Comparison of ENCODE assay signal across 22 cellular contexts in the genomic region with DNA sequence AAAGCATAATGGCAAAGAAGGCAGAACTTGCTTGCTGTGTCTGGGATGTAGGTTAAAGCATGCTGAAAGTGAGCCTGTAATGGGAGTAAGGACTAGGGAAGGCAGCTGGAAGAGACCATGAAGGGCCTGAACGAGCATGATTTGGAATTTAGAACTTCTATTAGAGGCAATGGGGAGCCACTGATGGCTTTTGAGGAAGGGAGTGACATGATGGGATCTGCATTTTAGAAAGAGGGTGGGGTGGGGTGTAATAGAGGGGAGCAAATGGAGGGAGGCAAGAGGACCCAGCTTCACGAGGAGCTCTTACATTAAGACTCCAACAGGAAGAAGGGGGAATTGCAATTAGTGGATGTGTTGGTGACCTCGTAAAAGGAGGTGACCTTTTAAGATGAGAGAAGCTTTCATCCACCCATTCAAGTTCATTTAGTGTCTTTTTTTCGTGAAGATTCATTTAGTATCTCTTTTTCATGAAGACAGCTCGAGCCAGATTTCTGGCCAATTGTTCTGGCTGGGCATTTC. TPM values are rescaled to one million over a fixed set of nuclear protein-coding genes. Genes with fewer than 3 reads are reported as not detected.
"Had no signal": no experiment of that assay in that cellular context is flagged by ENCODE, and none has a peak within 500 bp of the region (broad histone marks: within the 10 kb centered on the region; RNA-seq: fewer than 3 reads in every experiment).

No MANE protein-coding gene starts in this region.

- H3K9me3 Mint-ChIP-seq: activated CD4-positive, alpha-beta memory T cell treated with anti-CD3 and anti-CD28 coated beads, Interleukin-2, amount 10 ng/mL, durations not matched to agents 7 days and 5 days; naive thymus-derived CD8-positive, alpha-beta T cell; stimulated activated naive CD8-positive, alpha-beta T cell treated with anti-CD3 and anti-CD28 coated beads, Interleukin-15, amount 100 ng/mL, for 72 hours had no signal

- H3K27ac ChIP-seq: esophagus squamous epithelium, prostate gland, skin epidermis, suprapubic skin, transverse colon, uterus had no signal

- H3K9me3 ChIP-seq: esophagus squamous epithelium, prostate gland, suprapubic skin, transverse colon, uterus had no signal

- H3K27me3 ChIP-seq: transverse colon, uterus had no signal

- H3K27me3 Mint-ChIP-seq: activated CD4-positive, alpha-beta memory T cell treated with anti-CD3 and anti-CD28 coated beads, Interleukin-2, amount 10 ng/mL, durations not matched to agents 7 days and 5 days; activated CD8-positive, alpha-beta memory T cell treated with anti-CD3 and anti-CD28 coated beads, Interleukin-2, amount 10 ng/mL, durations not matched to agents 7 days and 5 days; stimulated activated naive CD8-positive, alpha-beta T cell treated with anti-CD3 and anti-CD28 coated beads, Interleukin-15, amount 100 ng/mL, for 72 hours had no signal

- H3K4me3 ChIP-seq: esophagus squamous epithelium, prostate gland, skin epidermis, suprapubic skin, transverse colon, uterus had no signal

- H3K27ac Mint-ChIP-seq: activated CD4-positive, alpha-beta memory T cell treated with anti-CD3 and anti-CD28 coated beads, Interleukin-2, amount 10 ng/mL, durations not matched to agents 7 days and 5 days; activated CD8-positive, alpha-beta memory T cell treated with anti-CD3 and anti-CD28 coated beads, Interleukin-2, amount 10 ng/mL, durations not matched to agents 7 days and 5 days; activated naive CD8-positive, alpha-beta T cell; stimulated activated naive CD8-positive, alpha-beta T cell treated with anti-CD3 and anti-CD28 coated beads, Interleukin-15, amount 100 ng/mL, for 72 hours had no signal

- DNase-seq: activated CD4-positive, alpha-beta memory T cell treated with anti-CD3 and anti-CD28 coated beads, Interleukin-2, amount 10 ng/mL, durations not matched to agents 7 days and 5 days; activated CD4-positive, alpha-beta T cell treated with anti-CD3 and anti-CD28 coated beads for 48 hours; activated CD4-positive, CD25-positive, alpha-beta regulatory T cell; activated CD8-positive, alpha-beta memory T cell treated with anti-CD3 and anti-CD28 coated beads, Interleukin-2, amount 10 ng/mL, durations not matched to agents 7 days and 5 days; amniotic stem cell; dermis blood vessel endothelial cell; effector memory CD4-positive, alpha-beta T cell; esophagus squamous epithelium; mesenchymal stem cell; naive thymus-derived CD8-positive, alpha-beta T cell; stimulated activated CD4-positive, alpha-beta T cell treated with anti-CD3 and anti-CD28 coated beads, Interleukin-15, amount 100 ng/mL, for 24 hours; stimulated activated CD4-positive, alpha-beta T cell treated with anti-CD3 and anti-CD28 coated beads, Interleukin-4, amount 100 ng/mL, for 1 hour; stimulated activated naive CD8-positive, alpha-beta T cell treated with anti-CD3 and anti-CD28 coated beads, Interleukin-15, amount 100 ng/mL, for 72 hours; transverse colon; uterus had no signal

- FAIRE-seq: endothelial cell of umbilical vein had no signal

- H3K36me3 ChIP-seq: esophagus squamous epithelium, prostate gland, suprapubic skin, transverse colon, uterus had no signal

- H3K4me3 Mint-ChIP-seq: activated CD4-positive, alpha-beta memory T cell treated with anti-CD3 and anti-CD28 coated beads, Interleukin-2, amount 10 ng/mL, durations not matched to agents 7 days and 5 days; activated CD8-positive, alpha-beta memory T cell treated with anti-CD3 and anti-CD28 coated beads, Interleukin-2, amount 10 ng/mL, durations not matched to agents 7 days and 5 days; activated naive CD8-positive, alpha-beta T cell; naive thymus-derived CD8-positive, alpha-beta T cell; stimulated activated naive CD8-positive, alpha-beta T cell treated with anti-CD3 and anti-CD28 coated beads, Interleukin-15, amount 100 ng/mL, for 72 hours had no signal

- H3K4me1 Mint-ChIP-seq: activated CD4-positive, alpha-beta memory T cell treated with anti-CD3 and anti-CD28 coated beads, Interleukin-2, amount 10 ng/mL, durations not matched to agents 7 days and 5 days; activated CD8-positive, alpha-beta memory T cell treated with anti-CD3 and anti-CD28 coated beads, Interleukin-2, amount 10 ng/mL, durations not matched to agents 7 days and 5 days; naive thymus-derived CD8-positive, alpha-beta T cell; stimulated activated naive CD8-positive, alpha-beta T cell treated with anti-CD3 and anti-CD28 coated beads, Interleukin-15, amount 100 ng/mL, for 72 hours had no signal

- H3K4me1 ChIP-seq: prostate gland, suprapubic skin, uterus had no signal

- ATAC-seq: activated CD8-positive, alpha-beta memory T cell treated with anti-CD3 and anti-CD28 coated beads, Interleukin-2, amount 10 ng/mL, durations not matched to agents 7 days and 5 days; naive thymus-derived CD8-positive, alpha-beta T cell; right cardiac atrium; stimulated activated naive CD8-positive, alpha-beta T cell treated with anti-CD3 and anti-CD28 coated beads, Interleukin-15, amount 100 ng/mL, for 72 hours had no signal

- H3K36me3 Mint-ChIP-seq: activated CD8-positive, alpha-beta memory T cell treated with anti-CD3 and anti-CD28 coated beads, Interleukin-2, amount 10 ng/mL, durations not matched to agents 7 days and 5 days; activated naive CD8-positive, alpha-beta T cell; naive thymus-derived CD8-positive, alpha-beta T cell had no signal

RNA-seq across cellular contexts. Expression of a gene that starts 13.6 kb away (rescaled TPM):
- total RNA-seq: activated CD4-positive, alpha-beta memory T cell treated with anti-CD3 and anti-CD28 coated beads, Interleukin-2, amount 10 ng/mL, durations not matched to agents 7 days and 5 days; activated CD8-positive, alpha-beta memory T cell treated with anti-CD3 and anti-CD28 coated beads, Interleukin-2, amount 10 ng/mL, durations not matched to agents 7 days and 5 days; naive thymus-derived CD8-positive, alpha-beta T cell; osteocyte; right cardiac atrium had no signal
- polyA plus RNA-seq: naive thymus-derived CD8-positive, alpha-beta T cell had no signal
